ENCODE assay signal across 16 cellular contexts in the genomic region with DNA sequence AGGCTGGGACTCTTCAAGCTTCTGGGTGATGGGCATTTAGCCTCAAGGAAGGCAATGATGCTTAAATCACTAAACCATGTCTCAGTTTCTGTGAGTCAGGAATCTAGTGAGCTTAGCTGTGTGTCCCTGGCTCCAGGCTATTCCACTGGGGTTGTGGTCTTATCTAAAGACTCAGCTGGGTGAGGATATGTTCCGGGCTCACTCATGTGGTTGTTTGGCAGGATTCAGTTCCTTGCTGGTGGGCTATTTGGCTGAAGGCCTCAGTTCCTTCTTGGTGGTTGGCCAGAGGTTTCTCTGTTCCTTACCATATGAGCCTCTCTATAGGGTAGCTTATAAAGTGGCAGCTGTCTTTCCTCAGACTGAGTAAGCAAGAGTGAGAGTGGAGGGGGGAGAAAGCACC. TPM values are rescaled to one million over a fixed set of nuclear protein-coding genes. Genes with fewer than 3 reads are reported as not detected.
"Had no signal": no experiment of that assay in that cellular context is flagged by ENCODE, and none has a peak within 500 bp of the region (broad histone marks: within the 10 kb centered on the region; RNA-seq: fewer than 3 reads in every experiment).

No MANE protein-coding gene starts in this region.

- H3K36me3 ChIP-seq: left lung, sigmoid colon, upper lobe of left lung had no signal

- H3K27ac ChIP-seq: left lung, psoas muscle, sigmoid colon, upper lobe of left lung, VCaP had no signal

- H3K9me3 ChIP-seq: left lung, psoas muscle, sigmoid colon, upper lobe of left lung had no signal

- H3K4me3 ChIP-seq: left lung, psoas muscle, sigmoid colon, upper lobe of left lung had no signal

- ATAC-seq: activated CD4-positive, alpha-beta T cell treated with anti-CD3 and anti-CD28 coated beads for 36 hours; esophagus mucosa; left lung; psoas muscle had no signal

- DNase-seq: activated CD4-positive, alpha-beta memory T cell treated with anti-CD3 and anti-CD28 coated beads, Interleukin-2, amount 10 ng/mL, durations not matched to agents 7 days and 5 days; activated CD4-positive, alpha-beta T cell treated with anti-CD3 and anti-CD28 coated beads for 36 hours; activated CD8-positive, alpha-beta memory T cell treated with anti-CD3 and anti-CD28 coated beads, Interleukin-2, amount 50 U/mL, for 4 hours; activated naive CD4-positive, alpha-beta T cell; aorta; left lung; nephron progenitor cell; psoas muscle; sigmoid colon; stimulated activated CD4-positive, alpha-beta T cell treated with anti-CD3 and anti-CD28 coated beads, Interleukin-12 subunit alpha, Interleukin-12 subunit beta, amount 100 ng/mL, for 4 hours; upper lobe of left lung had no signal

RNA-seq across cellular contexts. Expression of gene EVX1, which starts 12.0 kb away (rescaled TPM):
- total RNA-seq: activated CD4-positive, alpha-beta memory T cell treated with anti-CD3 and anti-CD28 coated beads, Interleukin-2, amount 10 ng/mL, durations not matched to agents 7 days and 5 days; activated CD4-positive, alpha-beta T cell treated with anti-CD3 and anti-CD28 coated beads for 36 hours; aorta; bronchial epithelial cell; esophagus mucosa; left lung; omental fat pad; psoas muscle; sigmoid colon; temporal lobe; upper lobe of left lung had no signal
- polyA plus RNA-seq: aorta, psoas muscle had no signal

RNA-seq across cellular contexts. Expression of gene HOXA13, which starts 54.7 kb away (rescaled TPM):
- total RNA-seq: activated CD4-positive, alpha-beta memory T cell treated with anti-CD3 and anti-CD28 coated beads, Interleukin-2, amount 10 ng/mL, durations not matched to agents 7 days and 5 days; activated CD4-positive, alpha-beta T cell treated with anti-CD3 and anti-CD28 coated beads for 36 hours; aorta; esophagus mucosa; left lung; omental fat pad; temporal lobe; upper lobe of left lung had no signal
